In genomic region chr11:64304316-64305072, GRCh38 we compare ENCODE assay signal across 8 cellular contexts. TPM values are rescaled to one million over a fixed set of nuclear protein-coding genes. Genes with fewer than 3 reads are reported as not detected.
DNase-seq lines count a peak whose midpoint lies in the region; ATAC-seq and TF ChIP-seq lines count a peak whose summit lies in the region.

No MANE protein-coding gene starts in this region.

- H3K4me3 ChIP-seq in right atrium auricular region (peak overlapping the region; percentile 82 to 87), uterus (peak overlapping the region; percentile 63 to 65)

- H3K36me3 ChIP-seq in right atrium auricular region (peaks cover 8% of the 10 kb centered on the region), uterus (no peaks in the 10 kb centered on the region)

- H3K4me1 ChIP-seq in right atrium auricular region = peaks cover 0 to 43% of the 10 kb centered on the region in 2 donors
- peaks cover 0 to 23% of the 10 kb centered on the region in 2 donors for H3K4me1 ChIP-seq in uterus

- in situ Hi-C loops in GM13976 (cut with MboI; ENCODE audit: low sequenced_read_pairs, unreplicated experiment) = no loop called here

- intact Hi-C loops in uterus (cut with DNase I; ENCODE audit: low total_unique reads) = no loop called here

- TF ChIP-seq CTCF in GM13976 (IDR thresholded peaks at IDR 0.05; ENCODE audit: borderline replicate concordance, control extremely low read depth, extremely low read depth, insufficient read depth, missing control alignments) (peak; percentile 88), right atrium auricular region (IDR thresholded peaks at IDR 0.05) (peak; percentile 70 to 89), uterus (IDR thresholded peaks at IDR 0.05) (peak; percentile 69 to 80 (median 78))

- peak overlapping the region; percentile 94 for H3K27ac Mint-ChIP-seq in T-helper 17 cell

- peaks cover 14% of the 10 kb centered on the region for H3K27me3 Mint-ChIP-seq in T-helper 17 cell

- TF ChIP-seq POLR2A in uterus (IDR thresholded peaks at IDR 0.05) = no peak

- peaks cover 33% of the 10 kb centered on the region for H3K4me1 Mint-ChIP-seq in T-helper 17 cell

- peak; percentile 35 for ATAC-seq in HG02852 (IDR thresholded peaks at IDR 0.05; ENCODE audit: unreplicated experiment)
- ATAC-seq in T-helper 17 cell = peak; percentile 38

- H3K27ac ChIP-seq in right atrium auricular region = peak overlapping the region; percentile 95 to 97
- H3K27ac ChIP-seq in uterus = peak overlapping the region; percentile 80 to 92

- H3K27me3 ChIP-seq in right atrium auricular region (peaks cover 0 to 4% of the 10 kb centered on the region in 2 donors), uterus (peaks cover 0 to 13% of the 10 kb centered on the region in 2 donors)

- DNase-seq in GM13976 (ENCODE audit: low spot score) (peak; percentile 88), NCI-H1694 (lab: John Stamatoyannopoulos, UW) (peak; percentile 88), T-helper 17 cell (peak; percentile 83 to 95 (median 87)), amygdala (lab: John Stamatoyannopoulos, UW) (peak in 55 of 56 donors; percentile 38 to 96 (median 74)), right atrium auricular region (ENCODE audit: low spot score) (peak; percentile 96), putamen (ENCODE audit: low spot score) (peak; percentile 85), uterus (peak; percentile 86 to 89)

- peak overlapping the region; percentile 93 for H3K4me3 Mint-ChIP-seq in T-helper 17 cell

- peaks cover 2% of the 10 kb centered on the region for H3K36me3 Mint-ChIP-seq in T-helper 17 cell (ENCODE audit: low read depth)

- no peaks in the 10 kb centered on the region for H3K9me3 ChIP-seq in T-helper 17 cell (ENCODE audit: control insufficient read depth, low read length, poor library complexity, severe bottlenecking)
- no peaks in the 10 kb centered on the region for H3K9me3 ChIP-seq in right atrium auricular region
- no peaks in the 10 kb centered on the region for H3K9me3 ChIP-seq in uterus

RNA-seq across cellular contexts. Expression of gene ESRRA, which starts 0.8 kb away (rescaled TPM):
- 10 to 100 TPM; 25.7 to 26.6 TPM for total RNA-seq in T-helper 17 cell
- 100 to 1,000 TPM; 164 to 190 TPM for total RNA-seq in right atrium auricular region
- 10 to 100 TPM; 12.1 to 49.2 (median 17.5) TPM for total RNA-seq in uterus

RNA-seq across cellular contexts. Expression of gene CATSPERZ, which starts 4.3 kb away (rescaled TPM):
- total RNA-seq in T-helper 17 cell (not detected), right atrium auricular region (not detected), uterus (not detected)

RNA-seq across cellular contexts. Expression of gene TRMT112, which starts 12.9 kb away (rescaled TPM):
- total RNA-seq in T-helper 17 cell (100 to 1,000 TPM in 1 of 2 donors, 10 to 100 TPM in 1; 95.4 to 110 TPM), right atrium auricular region (100 to 1,000 TPM; 110 to 151 TPM), uterus (100 to 1,000 TPM; 200 to 462 (median 323) TPM)

RNA-seq across cellular contexts. Expression of gene KCNK4, which starts 13.4 kb away (rescaled TPM):
- under 1 TPM in 1 of 2 donors, not detected in 1; 0.50 TPM for total RNA-seq in T-helper 17 cell
- total RNA-seq in right atrium auricular region = not detected
- under 1 TPM in 2 of 4 donors, not detected in 2; 0.61 to 0.76 TPM for total RNA-seq in uterus

RNA-seq across cellular contexts. Expression of gene PRDX5, which starts 13.4 kb away (rescaled TPM):
- total RNA-seq in T-helper 17 cell (10 to 100 TPM; 46.4 to 49.7 TPM), right atrium auricular region (100 to 1,000 TPM; 401 to 435 TPM), uterus (100 to 1,000 TPM in 3 of 4 donors, 10 to 100 TPM in 1; 97.1 to 156 (median 113) TPM)

Comparison
In these comparisons a context has a peak if more than half of its experiments do, and no peak if none do; other contexts are left out.
1. Peak in every context shown above with its lines: DNase-seq, ATAC-seq, H3K4me3 ChIP-seq and H3K27ac ChIP-seq.